1 cellular context compared by ENCODE assay signal in genomic region chr17:35160354-35161201, GRCh38.
TF ChIP-seq lines count a peak whose summit lies in the region.

No MANE protein-coding gene starts in this region.

TF ChIP-seq in GM12891, 5 proteins besides CTCF, POLR2A, EP300 and RAD21:
- TF ChIP-seq TAF1 (IDR thresholded peaks at IDR 0.05; ENCODE audit: low read depth, low read length) (no peak), POLR2AphosphoS5 (IDR thresholded peaks at IDR 0.05; ENCODE audit: low read depth, low read length) (no peak), SPI1 (IDR thresholded peaks at IDR 0.05; ENCODE audit: low read depth, low read length) (no peak), POU2F2 (IDR thresholded peaks at IDR 0.05; ENCODE audit: low read depth, low read length) (no peak), PAX5 (IDR thresholded peaks at IDR 0.05; ENCODE audit: insufficient read depth, low read length, severe bottlenecking) (no peak)
